24 cellular contexts compared by ENCODE assay signal in the genomic region with DNA sequence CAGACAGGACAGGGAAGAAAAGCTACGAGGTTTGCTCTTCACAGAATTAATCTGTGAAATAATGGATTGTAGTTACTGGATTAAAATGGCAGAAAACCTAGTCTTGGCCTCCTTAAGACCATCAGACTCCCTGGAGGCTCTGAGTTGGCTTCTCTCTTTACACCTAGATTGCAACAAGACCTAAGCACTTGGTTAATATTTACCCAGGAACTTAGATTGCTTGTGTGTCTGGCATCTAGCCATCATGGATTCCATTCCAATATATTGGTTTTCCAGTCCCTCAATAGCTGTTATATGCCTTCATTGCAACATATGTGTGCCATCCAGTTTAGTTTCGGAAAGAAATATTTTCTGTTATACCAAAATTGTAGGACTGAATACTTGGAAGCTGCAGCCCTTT. TPM values are rescaled to one million over a fixed set of nuclear protein-coding genes. Genes with fewer than 3 reads are reported as not detected.
DNase-seq lines count a peak whose midpoint lies in the region; ATAC-seq and TF ChIP-seq lines count a peak whose summit lies in the region.
"Had no signal": no experiment of that assay in that cellular context is flagged by ENCODE, and none has a peak within 500 bp of the region (broad histone marks: within the 10 kb centered on the region; RNA-seq: fewer than 3 reads in every experiment).

No MANE protein-coding gene starts in this region.

- peak overlapping the region; percentile 62 for H3K4me3 Mint-ChIP-seq in natural killer cell
- H3K4me3 Mint-ChIP-seq in natural killer cell treated with Interleukin-12 subunit alpha and Interleukin-12 subunit beta and Interleukin-15 and Interleukin-18, amount 100 ng/mL, for 72 hours = no peak overlapping the region
- peak overlapping the region; percentile 41 for H3K4me3 Mint-ChIP-seq in T-helper 17 cell
- peak overlapping the region; percentile 27 for H3K4me3 Mint-ChIP-seq in type B pancreatic cell

- TF ChIP-seq CTCF in natural killer cell (IDR thresholded peaks at IDR 0.05) (no peak), type B pancreatic cell (conservative IDR thresholded peaks at IDR 0.05) (no peak), RWPE1 (conservative IDR thresholded peaks at IDR 0.05; ENCODE audit: low read depth) (no peak)

- no peaks in the 10 kb centered on the region for H3K9me3 Mint-ChIP-seq in natural killer cell
- H3K9me3 Mint-ChIP-seq in natural killer cell treated with Interleukin-12 subunit alpha and Interleukin-12 subunit beta and Interleukin-15 and Interleukin-18, amount 100 ng/mL, for 72 hours = no peaks in the 10 kb centered on the region
- no peaks in the 10 kb centered on the region for H3K9me3 Mint-ChIP-seq in type B pancreatic cell
- H3K9me3 Mint-ChIP-seq: CD8-positive, alpha-beta T cell; central memory CD8-positive, alpha-beta T cell had no signal

- H3K27ac ChIP-seq in RWPE1 = no peak overlapping the region

- H3K27ac Mint-ChIP-seq in natural killer cell = peak overlapping the region in 1 of 2 donors; percentile 100
- peak overlapping the region in 1 of 2 donors; percentile 98 for H3K27ac Mint-ChIP-seq in natural killer cell treated with Interleukin-12 subunit alpha and Interleukin-12 subunit beta and Interleukin-15 and Interleukin-18, amount 100 ng/mL, for 72 hours
- H3K27ac Mint-ChIP-seq in T-helper 17 cell = peak overlapping the region; percentile 100
- H3K27ac Mint-ChIP-seq in type B pancreatic cell = peak overlapping the region; percentile 100

- H3K4me1 Mint-ChIP-seq in natural killer cell = peaks cover 22 to 28% of the 10 kb centered on the region in 2 donors
- peaks cover 12 to 24% of the 10 kb centered on the region in 2 donors for H3K4me1 Mint-ChIP-seq in natural killer cell treated with Interleukin-12 subunit alpha and Interleukin-12 subunit beta and Interleukin-15 and Interleukin-18, amount 100 ng/mL, for 72 hours (ENCODE audit: low read depth in 2 of 2)
- peaks cover 15% of the 10 kb centered on the region for H3K4me1 Mint-ChIP-seq in T-helper 17 cell
- peaks cover 15% of the 10 kb centered on the region for H3K4me1 Mint-ChIP-seq in type B pancreatic cell (ENCODE audit: unreplicated experiment)

- H3K9me3 ChIP-seq in T-helper 17 cell (ENCODE audit: control insufficient read depth, low read length, poor library complexity, severe bottlenecking) = no peaks in the 10 kb centered on the region
- H3K9me3 ChIP-seq: esophagus squamous epithelium, MG63, ovary, sigmoid colon, transverse colon had no signal

- no peak for DNase-seq in natural killer cell
- DNase-seq in natural killer cell treated with Interleukin-12 subunit alpha and Interleukin-12 subunit beta and Interleukin-15 and Interleukin-18, amount 100 ng/mL, for 72 hours (ENCODE audit: low spot score) = no peak
- no peak for DNase-seq in T-helper 17 cell
- DNase-seq in kidney tubule cell (ENCODE audit: low spot score) = peak; percentile 61
- no peak for DNase-seq in type B pancreatic cell (ENCODE audit: extremely low spot score, unreplicated experiment)
- no peak for DNase-seq in RWPE1 (ENCODE audit: low spot score)
- DNase-seq in foreskin melanocyte = no peak
- DNase-seq: activated CD8-positive, alpha-beta memory T cell treated with anti-CD3 and anti-CD28 coated beads, Interleukin-2, amount 50 U/mL, for 4 hours; activated gamma-delta T cell treated with Interleukin-2 at 50 U/mL for 16 hours; amniotic stem cell; CD8-positive, alpha-beta T cell; EL; esophagus squamous epithelium; head of caudate nucleus; MG63; NCI-H1436 treated with DMSO at 0.1 percent for 48 hours; NCI-H774; ovary; sigmoid colon; stimulated activated naive B cell treated with anti-CD40 and anti-IgM and Interleukin-4, amounts not matched to agents 10 μg/mL and 1 μg/mL and 100 μg/mL, for 72 hours; T1000; transverse colon had no signal

- ATAC-seq in natural killer cell (no peak), T-helper 17 cell (no peak), HG02763 (IDR thresholded peaks at IDR 0.05; ENCODE audit: unreplicated experiment) (no peak)
- ATAC-seq in natural killer cell treated with Interleukin-12 subunit alpha and Interleukin-12 subunit beta and Interleukin-15 and Interleukin-18, amount 100 ng/mL, for 72 hours = no peak
- ATAC-seq: CD8-positive, alpha-beta T cell; stimulated activated naive B cell treated with anti-CD40 and anti-IgM and Interleukin-4, amounts not matched to agents 10 μg/mL and 1 μg/mL and 100 μg/mL, for 72 hours had no signal

- peaks cover 7% of the 10 kb centered on the region for H3K36me3 Mint-ChIP-seq in natural killer cell
- peaks cover 5% of the 10 kb centered on the region for H3K36me3 Mint-ChIP-seq in natural killer cell treated with Interleukin-12 subunit alpha and Interleukin-12 subunit beta and Interleukin-15 and Interleukin-18, amount 100 ng/mL, for 72 hours
- peaks cover 5% of the 10 kb centered on the region for H3K36me3 Mint-ChIP-seq in T-helper 17 cell (ENCODE audit: low read depth)
- H3K36me3 Mint-ChIP-seq in type B pancreatic cell = peaks cover 4% of the 10 kb centered on the region

- H3K27me3 Mint-ChIP-seq in natural killer cell (ENCODE audit: low read depth in 2 of 2) (peaks cover 0 to 3% of the 10 kb centered on the region in 2 donors), T-helper 17 cell (peaks cover 6% of the 10 kb centered on the region), type B pancreatic cell (peaks cover 8% of the 10 kb centered on the region)
- no peaks in the 10 kb centered on the region for H3K27me3 Mint-ChIP-seq in natural killer cell treated with Interleukin-12 subunit alpha and Interleukin-12 subunit beta and Interleukin-15 and Interleukin-18, amount 100 ng/mL, for 72 hours
- H3K27me3 Mint-ChIP-seq: central memory CD8-positive, alpha-beta T cell; stimulated activated naive B cell treated with anti-CD40 and anti-IgM and Interleukin-4, amounts not matched to agents 10 μg/mL and 1 μg/mL and 100 μg/mL, for 72 hours had no signal

- intact Hi-C loops in natural killer cell (cut with micrococcal nuclease) = no loop called here

- CTCF ChIA-PET in RWPE1 (lab: Yijun Ruan, JAX) = interaction anchor here (0.5 kb wide), 1 partner anchor 231 kb away, joined by 3 read pairs; no protein-coding TSS in a partner anchor

- POLR2A ChIA-PET in RWPE1 (lab: Yijun Ruan, JAX; ENCODE audit: low non-redundant PET) = no interaction called here

RNA-seq across cellular contexts. Expression of a gene that starts 1.9 kb away (rescaled TPM):
- total RNA-seq in natural killer cell (10 to 100 TPM; 24.5 to 32.7 (median 28.6) TPM), T-helper 17 cell (10 to 100 TPM; 21.4 to 22.4 TPM), type B pancreatic cell (ENCODE audit: low replicate concordance) (31.4 and 40.9 TPM in 2 replicates)
- 10 to 100 TPM; 17.2 to 31.5 TPM for total RNA-seq in natural killer cell treated with Interleukin-12 subunit alpha and Interleukin-12 subunit beta and Interleukin-15 and Interleukin-18, amount 100 ng/mL, for 72 hours
